ENCODE assay signal across 8 cellular contexts in genomic region chr19:54102421-54103169, GRCh38. TPM values are rescaled to one million over a fixed set of nuclear protein-coding genes. Genes with fewer than 3 reads are reported as not detected.
DNase-seq lines count a peak whose midpoint lies in the region; ATAC-seq and TF ChIP-seq lines count a peak whose summit lies in the region.

Gene NDUFA3 (plus strand): TSS chr19:54102855. CDS start chr19:54102879, 24 bp downstream.

- H3K4me3 Mint-ChIP-seq in activated T-helper 17 cell treated with anti-CD3 and anti-CD28 coated beads, Interleukin-2, amount 50 U/mL, for 72 hours: peak within 1 kb of the TSS; percentile 81
- H3K4me3 Mint-ChIP-seq in naive thymus-derived CD4-positive, alpha-beta T cell: peak within 1 kb of the TSS; percentile 87 to 99 (median 98)
- H3K4me3 Mint-ChIP-seq in stimulated activated naive B cell treated with anti-CD40 and anti-IgM and Interleukin-4, amounts not matched to agents 10 μg/mL and 1 μg/mL and 100 μg/mL, for 72 hours: peak within 1 kb of the TSS; percentile 95 to 97

- H3K9me3 Mint-ChIP-seq in activated T-helper 17 cell treated with anti-CD3 and anti-CD28 coated beads, Interleukin-2, amount 50 U/mL, for 72 hours: no peaks in the 10 kb centered on the region
- H3K9me3 Mint-ChIP-seq in naive thymus-derived CD4-positive, alpha-beta T cell: peaks cover 0 to 2% (median 0%) of the 10 kb centered on the region in 11 donors
- no peaks in the 10 kb centered on the region for H3K9me3 Mint-ChIP-seq in stimulated activated naive B cell treated with anti-CD40 and anti-IgM and Interleukin-4, amounts not matched to agents 10 μg/mL and 1 μg/mL and 100 μg/mL, for 72 hours

- H3K36me3 ChIP-seq in fibroblast of lung (ENCODE audit: control insufficient read depth, insufficient read depth, low read length): no peaks in the 10 kb centered on the region
- H3K36me3 ChIP-seq in naive thymus-derived CD4-positive, alpha-beta T cell (ENCODE audit: control insufficient read depth in 2 of 3, insufficient read depth in 3 of 3, low read length in 3 of 3): peaks cover 0 to 27% (median 0%) of the 10 kb centered on the region in 3 experiments

- H3K4me2 ChIP-seq in fibroblast of lung (ENCODE audit: extremely low read depth, insufficient read depth, low read length): peak within 1 kb of the TSS; percentile 98

- H2AFZ ChIP-seq in fibroblast of lung (ENCODE audit: low read length): peak within 1 kb of the TSS; percentile 97

- H3K9ac ChIP-seq in fibroblast of lung (ENCODE audit: insufficient read depth, low read length): peak within 1 kb of the TSS; percentile 61

- H3K27me3 Mint-ChIP-seq in activated T-helper 17 cell treated with anti-CD3 and anti-CD28 coated beads, Interleukin-2, amount 50 U/mL, for 72 hours: no peaks in the 10 kb centered on the region
- peaks cover 0 to 6% (median 0%) of the 10 kb centered on the region in 5 donors for H3K27me3 Mint-ChIP-seq in naive thymus-derived CD4-positive, alpha-beta T cell
- no peaks in the 10 kb centered on the region for H3K27me3 Mint-ChIP-seq in stimulated activated naive B cell treated with anti-CD40 and anti-IgM and Interleukin-4, amounts not matched to agents 10 μg/mL and 1 μg/mL and 100 μg/mL, for 72 hours

- H3K4me1 Mint-ChIP-seq in activated T-helper 17 cell treated with anti-CD3 and anti-CD28 coated beads, Interleukin-2, amount 50 U/mL, for 72 hours: peaks cover 6% of the 10 kb centered on the region
- peaks cover 5 to 40% (median 24%) of the 10 kb centered on the region in 7 donors for H3K4me1 Mint-ChIP-seq in naive thymus-derived CD4-positive, alpha-beta T cell
- peaks cover 13 to 39% of the 10 kb centered on the region in 2 donors for H3K4me1 Mint-ChIP-seq in stimulated activated naive B cell treated with anti-CD40 and anti-IgM and Interleukin-4, amounts not matched to agents 10 μg/mL and 1 μg/mL and 100 μg/mL, for 72 hours

- CTCF ChIA-PET in RWPE1 (lab: Yijun Ruan, JAX): no interaction called here
- CTCF ChIA-PET in naive thymus-derived CD4-positive, alpha-beta T cell (lab: Charles Lee): interaction anchor here (0.8 to 1.2 kb wide), 2 partner anchors 11 to 87 kb away, joined by 3 to 4 read pairs; partner anchors contain the start of gene MBOAT7

- POLR2A ChIA-PET in RWPE1 (lab: Yijun Ruan, JAX; ENCODE audit: low non-redundant PET): no interaction called here
- POLR2A ChIA-PET in naive thymus-derived CD4-positive, alpha-beta T cell (lab: Charles Lee): interaction anchor here (1.0 to 4.5 kb wide), 5 partner anchors 13 to 87 kb away, joined by 3 to 41 read pairs (median 6); partner anchors contain the start of genes CNOT3, LENG1, MBOAT7 and PRPF31

- DNase-seq in Daoy (ENCODE audit: low read depth) (peak; percentile 100), GOT3 (lab: John Stamatoyannopoulos, UW) (peak; percentile 93), LNCaP clone FGC (ENCODE audit: low read depth) (peak; percentile 92), RWPE1 (ENCODE audit: low spot score) (peak; percentile 98), fibroblast of lung (ENCODE audit: low read depth in 2 of 2) (peak; percentile 95 to 98)
- peak; percentile 95 to 99 (median 97) for DNase-seq in naive thymus-derived CD4-positive, alpha-beta T cell
- DNase-seq in stimulated activated naive B cell treated with anti-CD40 and anti-IgM and Interleukin-4, amounts not matched to agents 10 μg/mL and 1 μg/mL and 100 μg/mL, for 72 hours: peak; percentile 97

- H4K20me1 ChIP-seq in fibroblast of lung (ENCODE audit: control insufficient read depth, extremely low read depth, insufficient read depth, low read length): no peaks in the 10 kb centered on the region

- intact Hi-C loops in naive thymus-derived CD4-positive, alpha-beta T cell (cut with micrococcal nuclease): loop anchor here (1.0 to 2.0 kb wide), 10 partner anchors 13 to 1374 kb away; partner anchors contain the start of genes CNOT3 (in 2 of the 2), PRPF31 (in 2 of the 2), TFPT (in 2 of the 2) and LENG1 (in 1 of the 2)

- H3K27me3 ChIP-seq in fibroblast of lung (ENCODE audit: control insufficient read depth, insufficient read depth, low read length): no peaks in the 10 kb centered on the region
- H3K27me3 ChIP-seq in naive thymus-derived CD4-positive, alpha-beta T cell (ENCODE audit: control insufficient read depth in 2 of 2, insufficient read depth in 2 of 2, low read length in 2 of 2): no peaks in the 10 kb centered on the region

- H3K4me3 ChIP-seq in LNCaP clone FGC (ENCODE audit: low read depth, low read length) (peak within 1 kb of the TSS; percentile 85), fibroblast of lung (replicated peaks in 1 of 4; ENCODE audit: control extremely low read depth in 1 of 4, insufficient read depth in 1 of 4, low read depth in 3 of 4, low read length in 4 of 4) (peak within 1 kb of the TSS; percentile 81 to 91 (median 87))
- peak within 1 kb of the TSS; percentile 72 for H3K4me3 ChIP-seq in naive thymus-derived CD4-positive, alpha-beta T cell (ENCODE audit: low read length)

- H3K27ac Mint-ChIP-seq in activated T-helper 17 cell treated with anti-CD3 and anti-CD28 coated beads, Interleukin-2, amount 50 U/mL, for 72 hours: peak within 1 kb of the TSS; percentile 85
- H3K27ac Mint-ChIP-seq in naive thymus-derived CD4-positive, alpha-beta T cell: peak within 1 kb of the TSS; percentile 85 to 98 (median 94)
- peak within 1 kb of the TSS; percentile 94 for H3K27ac Mint-ChIP-seq in stimulated activated naive B cell treated with anti-CD40 and anti-IgM and Interleukin-4, amounts not matched to agents 10 μg/mL and 1 μg/mL and 100 μg/mL, for 72 hours

- no peaks in the 10 kb centered on the region for H3K4me1 ChIP-seq in fibroblast of lung (ENCODE audit: control insufficient read depth, extremely low read depth, insufficient read depth, low read length)
- H3K4me1 ChIP-seq in naive thymus-derived CD4-positive, alpha-beta T cell (ENCODE audit: control insufficient read depth in 2 of 2, insufficient read depth in 2 of 2, low read length in 2 of 2): peaks cover 0 to 6% of the 10 kb centered on the region in 2 donors

- peaks cover 25% of the 10 kb centered on the region for H3K36me3 Mint-ChIP-seq in activated T-helper 17 cell treated with anti-CD3 and anti-CD28 coated beads, Interleukin-2, amount 50 U/mL, for 72 hours (ENCODE audit: low read depth)
- peaks cover 0 to 14% (median 0%) of the 10 kb centered on the region in 5 donors for H3K36me3 Mint-ChIP-seq in naive thymus-derived CD4-positive, alpha-beta T cell
- H3K36me3 Mint-ChIP-seq in stimulated activated naive B cell treated with anti-CD40 and anti-IgM and Interleukin-4, amounts not matched to agents 10 μg/mL and 1 μg/mL and 100 μg/mL, for 72 hours: peaks cover 19 to 23% of the 10 kb centered on the region in 2 donors

- peak; percentile 100 for ATAC-seq in activated T-helper 17 cell treated with anti-CD3 and anti-CD28 coated beads, Interleukin-2, amount 50 U/mL, for 72 hours (replicated peaks)
- ATAC-seq in naive thymus-derived CD4-positive, alpha-beta T cell: peak; percentile 99
- ATAC-seq in stimulated activated naive B cell treated with anti-CD40 and anti-IgM and Interleukin-4, amounts not matched to agents 10 μg/mL and 1 μg/mL and 100 μg/mL, for 72 hours (replicated peaks): peak; percentile 98 to 99

- H3K27ac ChIP-seq in RWPE1 (peak within 1 kb of the TSS; percentile 65), fibroblast of lung (ENCODE audit: insufficient read depth, low read length) (peak within 1 kb of the TSS; percentile 57)
- H3K27ac ChIP-seq in naive thymus-derived CD4-positive, alpha-beta T cell (ENCODE audit: low read depth, low read length): peak within 1 kb of the TSS; percentile 77

- H3K79me2 ChIP-seq in fibroblast of lung (ENCODE audit: control insufficient read depth, insufficient read depth, low read length): peaks cover 11% of the 10 kb centered on the region

- H3K9me3 ChIP-seq in fibroblast of lung (ENCODE audit: control insufficient read depth, insufficient read depth, low read depth, low read length): no peaks in the 10 kb centered on the region
- no peaks in the 10 kb centered on the region for H3K9me3 ChIP-seq in naive thymus-derived CD4-positive, alpha-beta T cell (ENCODE audit: control insufficient read depth in 2 of 3, low read length in 3 of 3)

- TF ChIP-seq CTCF in LNCaP clone FGC (IDR thresholded peaks at IDR 0.05; ENCODE audit: control insufficient read depth, extremely low read depth, insufficient read depth) (no peak), RWPE1 (conservative IDR thresholded peaks at IDR 0.05; ENCODE audit: low read depth) (no peak), fibroblast of lung (conservative IDR thresholded peaks at IDR 0.05 in 1 of 2, IDR thresholded peaks at IDR 0.05 in 1 of 2; ENCODE audit: low read depth in 1 of 2, low read length in 2 of 2) (no peak)

RNA-seq across cellular contexts. Expression of gene NDUFA3, which starts in this region (rescaled TPM):
- 17.4 and 34.1 TPM in 2 replicates for total RNA-seq in Daoy (2014; rRNA removed; shearing (Covaris generic))
- total RNA-seq in activated T-helper 17 cell treated with anti-CD3 and anti-CD28 coated beads, Interleukin-2, amount 50 U/mL, for 72 hours: 10 to 100 TPM; 39.4 to 70.1 TPM
- total RNA-seq in fibroblast of lung: 10.3 and 22.8 TPM in 2 replicates
- 35.4 and 35.9 TPM in 2 replicates for polyA plus RNA-seq in fibroblast of lung
- polyA plus RNA-seq in fibroblast of lung (2012): 226 and 242 TPM in 2 replicates
- 209 and 242 TPM in 2 replicates for polyA minus RNA-seq in fibroblast of lung (ENCODE audit: low replicate concordance)
- total RNA-seq in naive thymus-derived CD4-positive, alpha-beta T cell: 100 to 1,000 TPM in 3 of 5 experiments, 10 to 100 TPM in 2; 64.4 to 127 (median 117) TPM
- polyA plus RNA-seq in naive thymus-derived CD4-positive, alpha-beta T cell: 100 to 1,000 TPM; 333 to 490 TPM

Comparison
In these comparisons a context has a peak if more than half of its experiments do, and no peak if none do; other contexts are left out.
1. Peak in every context shown above with its lines: DNase-seq, ATAC-seq, H3K4me3 ChIP-seq and H3K27ac ChIP-seq.